In genomic region chr5:159171274-159171673, GRCh38 we compare ENCODE assay signal across 18 cellular contexts. TPM values are rescaled to one million over a fixed set of nuclear protein-coding genes. Genes with fewer than 3 reads are reported as not detected.
DNase-seq lines count a peak whose midpoint lies in the region; ATAC-seq, FAIRE-seq and TF ChIP-seq lines count a peak whose summit lies in the region.
"Had no signal": no experiment of that assay in that cellular context is flagged by ENCODE, and none has a peak within 500 bp of the region (broad histone marks: within the 10 kb centered on the region; RNA-seq: fewer than 3 reads in every experiment).

No MANE protein-coding gene starts in this region.

- no peak overlapping the region for H3K27ac ChIP-seq in SU-DHL-6 (ENCODE audit: low read depth, low read length)
- H3K27ac ChIP-seq: PC-9, SJCRH30 had no signal

- H3K4me3 ChIP-seq in SU-DHL-6 (ENCODE audit: insufficient read depth, low read length, poor library complexity, severe bottlenecking): no peak overlapping the region
- H3K4me3 ChIP-seq: PC-9, SJCRH30 had no signal

- ATAC-seq in HG02571 (IDR thresholded peaks at IDR 0.05; ENCODE audit: unreplicated experiment): no peak

- no peak overlapping the region for H2AFZ ChIP-seq in SU-DHL-6 (ENCODE audit: low read depth, low read length, severe bottlenecking)
- H2AFZ ChIP-seq: PC-9 had no signal

- H3K9ac ChIP-seq in SU-DHL-6 (ENCODE audit: low read length): no peak overlapping the region

- H3K9me3 ChIP-seq in SU-DHL-6 (ENCODE audit: insufficient read depth, low read length): no peaks in the 10 kb centered on the region
- H3K9me3 ChIP-seq: SJCRH30 had no signal

- TF ChIP-seq CTCF in SU-DHL-6 (IDR thresholded peaks at IDR 0.05; ENCODE audit: insufficient read depth, low read length, poor library complexity, severe bottlenecking): no peak

- peak; percentile 34 for FAIRE-seq in A204.1 (lab: Jason Lieb, UNC)
- FAIRE-seq in G401.6 (lab: Jason Lieb, UNC): peak; percentile 69
- FAIRE-seq in islet of Langerhans (lab: Jason Lieb, UNC): peak; percentile 5
- FAIRE-seq: D721Med had no signal

- no peaks in the 10 kb centered on the region for H3K9me2 ChIP-seq in SU-DHL-6 (replicated peaks; ENCODE audit: insufficient read depth, low read length)

- no peaks in the 10 kb centered on the region for H3K27me3 ChIP-seq in SU-DHL-6 (ENCODE audit: low read length)
- H3K27me3 ChIP-seq: SJCRH30 had no signal

- H3K36me3 ChIP-seq in SU-DHL-6 (ENCODE audit: low read length): peaks cover 18% of the 10 kb centered on the region; the same call in 1 of the 2 replicates

- H3F3A ChIP-seq in SU-DHL-6 (ENCODE audit: insufficient read depth): 0 out of 2 replicates have a peak, but pooled peaks cover 7% of the 10 kb centered on the region

- no peaks in the 10 kb centered on the region for H4K20me1 ChIP-seq in SU-DHL-6 (ENCODE audit: low read depth, low read length)

- peak overlapping the region; percentile 2 for H3K4me2 ChIP-seq in SU-DHL-6 (ENCODE audit: low read depth, low read length, poor library complexity, severe bottlenecking)
- H3K4me2 ChIP-seq: PC-9 had no signal

- no peaks in the 10 kb centered on the region for H3K79me2 ChIP-seq in SU-DHL-6 (ENCODE audit: insufficient read depth, low read length)

- DNase-seq in activated gamma-delta T cell treated with Interleukin-2 at 50 U/mL for 16 hours (no peak), ureter (ENCODE audit: low spot score) (no peak)
- DNase-seq: C1 segment of cervical spinal cord, DMS79 treated with DMSO at 0.1 percent for 48 hours, H9, NCI-H1048, NCI-H1436, NCI-H2029, NCI-H345, NCI-H524 treated with DMSO at 0.1 percent for 48 hours, PC-9, SJCRH30 had no signal

RNA-seq across cellular contexts. Expression of gene RNF145, which starts 38.1 kb away (rescaled TPM):
- 96.1 TPM for total RNA-seq in ureter
